In the genomic region with DNA sequence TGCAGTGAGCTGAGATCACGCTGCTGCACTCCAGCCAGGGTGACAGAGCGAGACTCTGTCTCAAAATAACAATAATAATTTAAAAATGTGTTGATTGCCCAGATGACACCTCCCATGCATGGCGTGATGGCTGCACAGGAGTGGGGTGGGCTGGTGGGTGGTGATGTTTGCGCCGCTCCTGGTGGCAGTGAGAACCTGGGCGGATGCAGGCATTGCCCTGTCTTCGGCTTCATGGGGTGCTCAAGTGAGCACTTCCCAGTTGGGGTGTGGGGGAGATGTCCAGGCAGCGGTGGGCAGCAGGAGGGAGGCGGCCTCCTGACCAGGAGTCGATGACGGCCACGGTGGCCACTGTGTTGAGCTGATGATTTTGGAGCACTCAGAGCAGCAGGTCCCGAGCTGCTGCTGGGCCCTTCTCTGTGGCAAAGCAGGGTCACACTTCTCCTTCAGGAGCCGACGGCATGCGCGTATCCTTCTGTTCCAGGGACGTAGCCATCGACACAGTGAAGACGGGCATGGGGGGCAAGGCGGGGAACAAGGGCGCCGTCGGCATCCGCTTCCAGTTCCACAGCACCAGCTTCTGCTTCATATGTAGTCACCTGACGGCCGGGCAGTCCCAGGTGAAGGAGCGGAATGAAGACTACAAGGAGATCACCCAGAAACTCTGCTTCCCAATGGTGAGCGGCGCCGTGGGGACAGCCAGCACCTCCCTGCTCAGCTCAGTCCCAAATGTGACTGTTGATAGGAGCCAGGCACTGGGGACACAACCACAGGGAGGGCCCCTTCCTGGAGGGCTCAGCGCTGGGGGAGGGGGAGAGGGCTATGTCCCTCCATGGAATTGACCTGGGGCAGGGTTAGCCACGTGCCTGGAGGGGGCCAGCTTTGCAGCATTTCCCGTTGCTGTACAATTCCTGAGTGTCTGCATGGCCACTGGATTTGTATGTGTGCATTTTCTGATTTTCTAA, we compare ENCODE assay signal across 9 cellular contexts.
A peak's percentile ranks its signal among the peaks of the same experiment; 100 is the strongest.
DNase-seq lines count a peak whose midpoint lies in the region; ATAC-seq and TF ChIP-seq lines count a peak whose summit lies in the region.
"Had no signal": no experiment of that assay in that cellular context is flagged by ENCODE, and none has a peak within 500 bp of the region (broad histone marks: within the 10 kb centered on the region; RNA-seq: fewer than 3 reads in every experiment).

No MANE protein-coding gene starts in this region.

- H3K4me1 ChIP-seq in BLaER1 (peaks cover 14% of the 10 kb centered on the region), PC-9 (replicated peaks; ENCODE audit: insufficient read depth) (peaks cover 44% of the 10 kb centered on the region)

- H3K27me3 Mint-ChIP-seq in HFFc6 (ENCODE audit: insufficient read depth) = no peaks in the 10 kb centered on the region; the same call in 1 of the 2 replicates
- peaks cover 2% of the 10 kb centered on the region for H3K27me3 Mint-ChIP-seq in nephron progenitor cell (ENCODE audit: low read depth, poor library complexity)
- H3K27me3 Mint-ChIP-seq: memory B cell had no signal

- H3K27me3 ChIP-seq in BLaER1 = no peaks in the 10 kb centered on the region
- no peaks in the 10 kb centered on the region for H3K27me3 ChIP-seq in PC-9 (ENCODE audit: insufficient read depth, low read depth)

- H3K9me3 Mint-ChIP-seq in HFFc6 = no peaks in the 10 kb centered on the region
- H3K9me3 Mint-ChIP-seq in nephron progenitor cell = no peaks in the 10 kb centered on the region
- H3K9me3 Mint-ChIP-seq: memory B cell had no signal

- H3K27ac Mint-ChIP-seq in HFFc6 (peak overlapping the region; percentile 65), nephron progenitor cell (peak overlapping the region; percentile 68)
- H3K27ac Mint-ChIP-seq: memory B cell had no signal

- no peak overlapping the region for H3K4me3 Mint-ChIP-seq in HFFc6
- H3K4me3 Mint-ChIP-seq in nephron progenitor cell = no peak overlapping the region
- H3K4me3 Mint-ChIP-seq: memory B cell had no signal

- no peak overlapping the region for H3K4me3 ChIP-seq in BLaER1
- no peak overlapping the region for H3K4me3 ChIP-seq in PC-9

- ATAC-seq in GM18870 (IDR thresholded peaks at IDR 0.05; ENCODE audit: unreplicated experiment) (no peak), GM18868 (IDR thresholded peaks at IDR 0.05; ENCODE audit: unreplicated experiment) (no peak)

- H3K9me2 ChIP-seq in PC-9 (ENCODE audit: insufficient read depth) = no peaks in the 10 kb centered on the region

- H3K9me3 ChIP-seq in BLaER1 (no peaks in the 10 kb centered on the region), PC-9 (ENCODE audit: insufficient read depth, low read depth) (no peaks in the 10 kb centered on the region)

- CTCF ChIA-PET in PC-9 (lab: Charles Lee) = interaction anchor here (0.6 to 1.2 kb wide), 2 partner anchors 14 to 16 kb away, joined by 3 to 6 read pairs; no protein-coding TSS in a partner anchor

- H3K79me2 ChIP-seq in PC-9 (ENCODE audit: low read depth) = no peaks in the 10 kb centered on the region

- POLR2A ChIA-PET in PC-9 (lab: Charles Lee; ENCODE audit: unreplicated experiment) = interaction anchor here (0.6 to 0.7 kb wide), 2 partner anchors 16 to 29 kb away, joined by 3 to 6 read pairs; no protein-coding TSS in a partner anchor

- TF ChIP-seq CTCF in HFFc6 (IDR thresholded peaks at IDR 0.05) (no peak), nephron progenitor cell (IDR thresholded peaks at IDR 0.05) (no peak), PC-9 (conservative IDR thresholded peaks at IDR 0.05) (no peak)

- no TSS peak for BruUV-seq in PC-9 (replicated peaks; lab: Mats Ljungman, UMichigan)

- H4K20me1 ChIP-seq in BLaER1 = no peaks in the 10 kb centered on the region
- H4K20me1 ChIP-seq in PC-9 (ENCODE audit: insufficient read depth) = no peaks in the 10 kb centered on the region

- H3K36me3 Mint-ChIP-seq in HFFc6 (ENCODE audit: low read depth) = peaks cover 47% of the 10 kb centered on the region
- H3K36me3 Mint-ChIP-seq in nephron progenitor cell (ENCODE audit: low read depth) = no peaks in the 10 kb centered on the region

- no peak overlapping the region for H3K27ac ChIP-seq in BLaER1
- H3K27ac ChIP-seq in caudate nucleus (ENCODE audit: low read depth, low read length) = peak overlapping the region; percentile 68
- no peak overlapping the region for H3K27ac ChIP-seq in PC-9

- H2AFZ ChIP-seq in PC-9 = no peak overlapping the region

- H3K9ac ChIP-seq in BLaER1 = no peak overlapping the region

- intact Hi-C loops in PC-9 (cut with micrococcal nuclease; ENCODE audit: unreplicated experiment) = loop anchor here (1.0 kb wide), 1 partner anchor 90 kb away; a partner anchor contains a TSS

- H3K36me3 ChIP-seq in BLaER1 = 0 out of 2 replicates have a peak, but pooled peaks cover 12% of the 10 kb centered on the region
- H3K36me3 ChIP-seq in PC-9 (ENCODE audit: low read depth) = peaks cover 20% of the 10 kb centered on the region

- DNase-seq in HFFc6 = no peak
- no peak for DNase-seq in caudate nucleus (lab: John Stamatoyannopoulos, UW)
- no peak for DNase-seq in nephron progenitor cell
- DNase-seq in PC-9 = no peak
- no peak for DNase-seq in NCI-H748 treated with DMSO at 0.1 percent for 48 hours (lab: John Stamatoyannopoulos, UW)

- peak overlapping the region; percentile 56 for H3K4me2 ChIP-seq in BLaER1
- H3K4me2 ChIP-seq in PC-9 = no peak overlapping the region

- H3K4me1 Mint-ChIP-seq in HFFc6 (ENCODE audit: low read depth) (peaks cover 58% of the 10 kb centered on the region), nephron progenitor cell (peaks cover 35% of the 10 kb centered on the region)

- H3F3A ChIP-seq in PC-9 (ENCODE audit: insufficient read depth, low read depth) = peaks cover 32% of the 10 kb centered on the region
